In the genomic region with DNA sequence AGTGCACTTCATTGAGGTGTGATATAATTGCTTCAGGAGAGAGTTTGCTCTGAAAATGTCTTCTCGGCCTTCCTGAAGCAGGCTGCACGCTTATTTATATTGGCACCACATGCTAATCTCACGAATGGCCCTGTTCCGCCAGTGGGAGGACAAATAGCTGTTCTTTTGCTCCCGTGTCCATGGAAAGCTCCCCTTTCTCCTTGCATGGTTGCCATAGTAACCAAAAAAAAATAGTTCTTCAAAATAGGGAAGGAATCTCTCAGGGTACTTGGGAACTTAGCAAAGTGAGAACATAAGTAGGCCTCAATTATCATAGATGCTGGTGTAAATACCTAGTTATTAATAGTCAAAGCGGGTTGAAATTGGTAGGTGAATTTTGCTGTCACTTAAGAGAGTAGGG, we compare ENCODE assay signal across 1 cellular context.
TF ChIP-seq lines count a peak whose summit lies in the region.

No MANE protein-coding gene starts in this region.

TF ChIP-seq in K562, 482 proteins besides CTCF, POLR2A, EP300 and RAD21 (continued from another document):
- TF ChIP-seq, protein P1, sequence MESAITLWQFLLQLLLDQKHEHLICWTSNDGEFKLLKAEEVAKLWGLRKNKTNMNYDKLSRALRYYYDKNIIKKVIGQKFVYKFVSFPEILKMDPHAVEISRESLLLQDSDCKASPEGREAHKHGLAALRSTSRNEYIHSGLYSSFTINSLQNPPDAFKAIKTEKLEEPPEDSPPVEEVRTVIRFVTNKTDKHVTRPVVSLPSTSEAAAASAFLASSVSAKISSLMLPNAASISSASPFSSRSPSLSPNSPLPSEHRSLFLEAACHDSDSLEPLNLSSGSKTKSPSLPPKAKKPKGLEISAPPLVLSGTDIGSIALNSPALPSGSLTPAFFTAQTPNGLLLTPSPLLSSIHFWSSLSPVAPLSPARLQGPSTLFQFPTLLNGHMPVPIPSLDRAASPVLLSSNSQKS (CRISPR knock-in tag; IDR thresholded peaks at IDR 0.05), result no peak
- TF ChIP-seq ZNF239 (CRISPR knock-in tag; IDR thresholded peaks at IDR 0.05) (no peak), NR2F6 (CRISPR knock-in tag; IDR thresholded peaks at IDR 0.05) (no peak), RFX1 (IDR thresholded peaks at IDR 0.05) (peak; percentile 84), KDM1A (IDR thresholded peaks at IDR 0.05) (no peak)
